Comparison of ENCODE assay signal across 20 cellular contexts in the genomic region with DNA sequence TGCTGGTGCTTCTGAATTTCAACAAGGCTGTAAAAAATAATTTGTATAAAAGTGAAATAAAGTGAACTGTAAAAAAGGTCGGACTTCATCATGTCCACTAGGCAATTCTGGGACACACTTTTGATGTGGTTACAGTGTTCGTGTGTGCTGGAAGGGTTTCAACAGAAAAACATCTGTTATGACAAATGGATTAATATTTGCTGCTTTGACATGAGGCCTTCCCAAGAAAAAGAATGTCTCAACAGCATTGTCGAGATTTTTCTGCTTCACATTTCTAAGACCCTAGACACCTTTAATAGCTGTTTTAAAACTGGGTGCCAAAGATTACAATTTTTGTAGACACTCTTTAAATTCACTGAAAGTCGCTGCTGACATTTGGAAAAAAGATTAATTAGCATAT.
"Had no signal": no experiment of that assay in that cellular context is flagged by ENCODE, and none has a peak within 500 bp of the region (broad histone marks: within the 10 kb centered on the region; RNA-seq: fewer than 3 reads in every experiment).

No MANE protein-coding gene starts in this region.

- DNase-seq: IMR-90, Karpas-422, KG1, MM.1S, MV-4-11, NCI-H1048, NCI-H1105, NCI-H1417, NCI-H1436 treated with DMSO at 0.1 percent for 48 hours, NCI-H1694, NCI-H187 treated with DMSO at 0.1 percent for 48 hours, NCI-H2029 treated with DMSO at 0.1 percent for 48 hours, NCI-H2171 treated with DMSO at 0.1 percent for 48 hours, NCI-H345, NCI-H446 treated with DMSO at 0.1 percent for 48 hours, NCI-H524, NCI-H526 treated with DMSO at 0.1 percent for 48 hours, NCI-H774, RPMI8226, SHP77 had no signal
